1 cellular context compared by ENCODE assay signal in the genomic region with DNA sequence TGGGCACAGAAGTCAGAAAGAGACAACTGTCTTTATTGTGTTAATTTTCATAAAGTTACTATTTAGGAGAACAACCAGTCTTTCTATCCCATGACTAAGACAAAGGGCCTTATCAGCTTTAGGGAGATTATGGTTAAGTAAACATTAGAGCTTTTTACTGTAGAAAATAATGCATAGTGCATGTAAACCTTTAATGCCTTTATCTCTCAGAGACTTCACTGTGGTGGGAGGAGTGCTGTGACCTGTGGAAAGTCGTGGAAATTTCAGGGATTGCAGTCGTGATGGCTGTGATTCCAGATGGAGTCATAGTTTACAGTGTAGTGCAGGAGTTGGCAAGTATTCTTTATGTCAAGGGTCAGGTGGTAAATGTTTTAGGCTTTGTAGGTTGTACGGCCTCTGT.
A peak's percentile ranks its signal among the peaks of the same experiment; 100 is the strongest.
TF ChIP-seq lines count a peak whose summit lies in the region.

No MANE protein-coding gene starts in this region.

TF ChIP-seq in K562, 482 proteins besides CTCF, POLR2A, EP300 and RAD21 (continued from another document and continues in another):
- TF ChIP-seq CHD2 (IDR thresholded peaks at IDR 0.05; ENCODE audit: low read depth, low read length) (no peak), HMBOX1 (IDR thresholded peaks at IDR 0.05) (0 out of 2 replicates have a peak, but pooled peaks have one; percentile 53), PPARD (CRISPR knock-in tag; IDR thresholded peaks at IDR 0.05) (no peak), KDM1A (IDR thresholded peaks at IDR 0.05) (peak; percentile 37 to 48; a peak in 1 of 4 replicates), MTA3 (IDR thresholded peaks at IDR 0.05; ENCODE audit: borderline replicate concordance) (no peak), TCF3 (CRISPR knock-in tag; IDR thresholded peaks at IDR 0.05) (no peak), ZNF583 (CRISPR knock-in tag; IDR thresholded peaks at IDR 0.05) (no peak), GABPB2 (CRISPR knock-in tag; conservative IDR thresholded peaks at IDR 0.05) (no peak), ETS2 (tag; IDR thresholded peaks at IDR 0.05; ENCODE audit: borderline replicate concordance, poor library complexity, severe bottlenecking) (no peak), GATAD2A (IDR thresholded peaks at IDR 0.05) (no peak), RCOR1 (IDR thresholded peaks at IDR 0.05; ENCODE audit: borderline replicate concordance in 1 of 2, low read depth in 2 of 2, low read length in 2 of 2) (0 out of 4 replicates have a peak, but pooled peaks of 1 of the 2 experiments have one; percentile 5), HDAC8 (tag; IDR thresholded peaks at IDR 0.05) (no peak), RHOXF2B (CRISPR knock-in tag; conservative IDR thresholded peaks at IDR 0.05) (no peak), TEAD1 (CRISPR knock-in tag; IDR thresholded peaks at IDR 0.05) (no peak), TSHZ1 (CRISPR knock-in tag; IDR thresholded peaks at IDR 0.05) (no peak), SMARCA4 (IDR thresholded peaks at IDR 0.05) (peak; percentile 67; the same call in 1 of the 2 replicates), SP1 (CRISPR knock-in tag; IDR thresholded peaks at IDR 0.05) (no peak), ZNF780A (CRISPR knock-in tag; IDR thresholded peaks at IDR 0.05) (no peak), DDX20 (tag; IDR thresholded peaks at IDR 0.05; ENCODE audit: low read depth) (no peak), ZFX (CRISPR knock-in tag; IDR thresholded peaks at IDR 0.05) (no peak), ZNF79 (CRISPR knock-in tag; IDR thresholded peaks at IDR 0.05; ENCODE audit: low read depth) (no peak), LCOR (CRISPR knock-in tag; IDR thresholded peaks at IDR 0.05) (no peak), ZZZ3 (IDR thresholded peaks at IDR 0.05) (no peak), ARID1B (IDR thresholded peaks at IDR 0.05) (peak; percentile 65), SRSF1 (IDR thresholded peaks at IDR 0.05; ENCODE audit: low read depth, low read length) (no peak), JUND (IDR thresholded peaks at IDR 0.05; ENCODE audit: borderline replicate concordance, low read depth, low read length) (peak; percentile 49; the same call in 1 of the 2 replicates), JUND (tag; IDR thresholded peaks at IDR 0.05; ENCODE audit: borderline replicate concordance, low read depth, low read length) (peak; percentile 50; the same call in 1 of the 3 replicates)
- TF ChIP-seq, protein P1, sequence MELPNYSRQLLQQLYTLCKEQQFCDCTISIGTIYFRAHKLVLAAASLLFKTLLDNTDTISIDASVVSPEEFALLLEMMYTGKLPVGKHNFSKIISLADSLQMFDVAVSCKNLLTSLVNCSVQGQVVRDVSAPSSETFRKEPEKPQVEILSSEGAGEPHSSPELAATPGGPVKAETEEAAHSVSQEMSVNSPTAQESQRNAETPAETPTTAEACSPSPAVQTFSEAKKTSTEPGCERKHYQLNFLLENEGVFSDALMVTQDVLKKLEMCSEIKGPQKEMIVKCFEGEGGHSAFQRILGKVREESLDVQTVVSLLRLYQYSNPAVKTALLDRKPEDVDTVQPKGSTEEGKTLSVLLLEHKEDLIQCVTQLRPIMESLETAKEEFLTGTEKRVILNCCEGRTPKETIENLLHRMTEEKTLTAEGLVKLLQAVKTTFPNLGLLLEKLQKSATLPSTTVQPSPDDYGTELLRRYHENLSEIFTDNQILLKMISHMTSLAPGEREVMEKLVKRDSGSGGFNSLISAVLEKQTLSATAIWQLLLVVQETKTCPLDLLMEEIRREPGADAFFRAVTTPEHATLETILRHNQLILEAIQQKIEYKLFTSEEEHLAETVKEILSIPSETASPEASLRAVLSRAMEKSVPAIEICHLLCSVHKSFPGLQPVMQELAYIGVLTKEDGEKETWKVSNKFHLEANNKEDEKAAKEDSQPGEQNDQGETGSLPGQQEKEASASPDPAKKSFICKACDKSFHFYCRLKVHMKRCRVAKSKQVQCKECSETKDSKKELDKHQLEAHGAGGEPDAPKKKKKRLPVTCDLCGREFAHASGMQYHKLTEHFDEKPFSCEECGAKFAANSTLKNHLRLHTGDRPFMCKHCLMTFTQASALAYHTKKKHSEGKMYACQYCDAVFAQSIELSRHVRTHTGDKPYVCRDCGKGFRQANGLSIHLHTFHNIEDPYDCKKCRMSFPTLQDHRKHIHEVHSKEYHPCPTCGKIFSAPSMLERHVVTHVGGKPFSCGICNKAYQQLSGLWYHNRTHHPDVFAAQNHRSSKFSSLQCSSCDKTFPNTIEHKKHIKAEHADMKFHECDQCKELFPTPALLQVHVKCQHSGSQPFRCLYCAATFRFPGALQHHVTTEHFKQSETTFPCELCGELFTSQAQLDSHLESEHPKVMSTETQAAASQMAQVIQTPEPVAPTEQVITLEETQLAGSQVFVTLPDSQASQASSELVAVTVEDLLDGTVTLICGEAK (IDR thresholded peaks at IDR 0.05): peak; percentile 82
- TF ChIP-seq, protein P1 (CRISPR knock-in tag; IDR thresholded peaks at IDR 0.05): no peak
- TF ChIP-seq, protein P2, sequence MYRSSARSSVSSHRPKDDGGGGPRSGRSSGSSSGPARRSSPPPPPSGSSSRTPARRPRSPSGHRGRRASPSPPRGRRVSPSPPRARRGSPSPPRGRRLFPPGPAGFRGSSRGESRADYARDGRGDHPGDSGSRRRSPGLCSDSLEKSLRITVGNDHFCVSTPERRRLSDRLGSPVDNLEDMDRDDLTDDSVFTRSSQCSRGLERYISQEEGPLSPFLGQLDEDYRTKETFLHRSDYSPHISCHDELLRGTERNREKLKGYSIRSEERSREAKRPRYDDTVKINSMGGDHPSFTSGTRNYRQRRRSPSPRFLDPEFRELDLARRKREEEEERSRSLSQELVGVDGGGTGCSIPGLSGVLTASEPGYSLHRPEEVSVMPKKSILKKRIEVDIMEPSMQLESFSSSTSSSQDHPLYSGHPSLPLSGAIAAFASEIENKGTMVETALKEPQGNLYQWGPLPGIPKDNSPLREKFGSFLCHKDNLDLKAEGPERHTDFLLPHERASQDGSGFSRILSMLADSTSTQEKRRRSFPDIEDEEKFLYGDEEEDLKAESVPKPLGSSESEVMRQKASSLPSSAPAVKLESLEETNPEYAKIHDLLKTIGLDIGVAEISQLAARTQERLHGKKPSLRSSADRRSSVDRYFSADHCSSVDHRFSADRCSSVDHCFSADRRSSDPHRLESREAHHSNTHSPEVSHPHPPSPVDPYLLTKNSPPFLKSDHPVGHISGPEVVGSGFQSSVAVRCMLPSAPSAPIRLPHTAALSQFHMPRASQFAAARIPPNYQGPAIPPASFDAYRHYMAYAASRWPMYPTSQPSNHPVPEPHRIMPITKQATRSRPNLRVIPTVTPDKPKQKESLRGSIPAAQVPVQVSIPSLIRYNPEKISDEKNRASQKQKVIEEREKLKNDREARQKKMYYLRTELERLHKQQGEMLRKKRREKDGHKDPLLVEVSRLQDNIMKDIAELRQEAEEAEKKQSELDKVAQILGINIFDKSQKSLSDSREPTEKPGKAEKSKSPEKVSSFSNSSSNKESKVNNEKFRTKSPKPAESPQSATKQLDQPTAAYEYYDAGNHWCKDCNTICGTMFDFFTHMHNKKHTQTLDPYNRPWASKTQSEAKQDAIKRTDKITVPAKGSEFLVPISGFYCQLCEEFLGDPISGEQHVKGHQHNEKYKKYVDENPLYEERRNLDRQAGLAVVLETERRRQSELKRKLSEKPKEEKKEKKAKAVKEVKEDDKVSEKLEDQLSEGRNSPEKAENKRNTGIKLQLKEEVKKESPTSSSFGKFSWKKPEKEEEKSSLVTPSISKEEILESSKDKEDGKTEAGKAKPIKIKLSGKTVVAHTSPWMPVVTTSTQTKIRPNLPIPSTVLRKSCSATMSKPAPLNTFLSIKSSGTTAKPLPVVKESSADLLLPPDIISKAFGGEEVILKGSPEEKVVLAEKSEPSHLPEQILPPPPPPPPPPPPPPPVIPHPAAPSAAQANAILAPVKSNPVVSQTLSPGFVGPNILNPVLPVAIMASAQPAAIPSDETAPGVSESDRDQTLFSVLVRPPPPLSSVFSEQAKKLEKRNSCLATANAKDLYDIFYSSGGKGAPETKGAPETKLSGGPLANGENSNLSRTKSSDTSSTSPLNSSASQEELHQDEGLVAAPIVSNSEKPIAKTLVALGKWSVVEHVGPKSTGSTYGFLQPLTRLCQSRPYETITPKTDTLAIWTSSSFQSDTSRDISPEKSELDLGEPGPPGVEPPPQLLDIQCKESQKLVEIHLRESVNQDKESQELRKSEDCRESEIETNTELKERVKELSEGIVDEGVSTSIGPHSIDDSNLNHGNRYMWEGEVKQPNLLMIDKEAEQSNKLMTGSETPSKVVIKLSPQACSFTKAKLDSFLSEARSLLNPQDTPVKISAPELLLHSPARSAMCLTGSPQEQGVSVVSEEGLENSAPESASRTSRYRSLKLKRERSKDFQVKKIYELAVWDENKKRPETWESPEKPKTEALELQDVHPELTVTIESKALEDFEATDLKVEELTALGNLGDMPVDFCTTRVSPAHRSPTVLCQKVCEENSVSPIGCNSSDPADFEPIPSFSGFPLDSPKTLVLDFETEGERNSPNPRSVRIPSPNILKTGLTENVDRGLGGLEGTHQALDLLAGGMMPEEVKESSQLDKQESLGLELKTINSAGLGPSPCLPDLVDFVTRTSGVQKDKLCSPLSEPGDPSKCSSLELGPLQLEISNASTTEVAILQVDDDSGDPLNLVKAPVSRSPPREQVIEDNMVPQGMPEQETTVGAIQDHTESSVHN (IDR thresholded peaks at IDR 0.05; ENCODE audit: borderline replicate concordance in 1 of 2, low read depth in 1 of 2): no peak
- TF ChIP-seq, protein P3, sequence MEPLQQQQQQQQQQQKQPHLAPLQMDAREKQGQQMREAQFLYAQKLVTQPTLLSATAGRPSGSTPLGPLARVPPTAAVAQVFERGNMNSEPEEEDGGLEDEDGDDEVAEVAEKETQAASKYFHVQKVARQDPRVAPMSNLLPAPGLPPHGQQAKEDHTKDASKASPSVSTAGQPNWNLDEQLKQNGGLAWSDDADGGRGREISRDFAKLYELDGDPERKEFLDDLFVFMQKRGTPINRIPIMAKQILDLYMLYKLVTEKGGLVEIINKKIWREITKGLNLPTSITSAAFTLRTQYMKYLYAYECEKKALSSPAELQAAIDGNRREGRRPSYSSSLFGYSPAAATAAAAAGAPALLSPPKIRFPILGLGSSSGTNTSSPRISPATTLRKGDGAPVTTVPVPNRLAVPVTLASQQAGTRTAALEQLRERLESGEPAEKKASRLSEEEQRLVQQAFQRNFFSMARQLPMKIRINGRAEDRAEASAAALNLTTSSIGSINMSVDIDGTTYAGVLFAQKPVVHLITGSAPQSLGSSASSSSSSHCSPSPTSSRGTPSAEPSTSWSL (CRISPR knock-in tag; IDR thresholded peaks at IDR 0.05; ENCODE audit: borderline replicate concordance): no peak
